10 cellular contexts compared by ENCODE assay signal in genomic region chr2:219331560-219332213, GRCh38. TPM values are rescaled to one million over a fixed set of nuclear protein-coding genes. Genes with fewer than 3 reads are reported as not detected.
DNase-seq lines count a peak whose midpoint lies in the region; ATAC-seq and TF ChIP-seq lines count a peak whose summit lies in the region.
"Had no signal": no experiment of that assay in that cellular context is flagged by ENCODE, and none has a peak within 500 bp of the region (broad histone marks: within the 10 kb centered on the region; RNA-seq: fewer than 3 reads in every experiment).

No MANE protein-coding gene starts in this region.

- no peak overlapping the region for H3K27ac ChIP-seq in RWPE2 (ENCODE audit: poor library complexity, severe bottlenecking)
- H3K27ac ChIP-seq in naive thymus-derived CD4-positive, alpha-beta T cell (ENCODE audit: low read depth, low read length): no peak overlapping the region

- H3K9me3 Mint-ChIP-seq in Caco-2 (ENCODE audit: unreplicated experiment): no peaks in the 10 kb centered on the region
- peaks cover 2 to 44% (median 17%) of the 10 kb centered on the region in 11 donors for H3K9me3 Mint-ChIP-seq in naive thymus-derived CD4-positive, alpha-beta T cell
- H3K9me3 Mint-ChIP-seq: activated T-helper 2 cell treated with anti-CD3 and anti-CD28 coated beads, Interferon-gamma antibody, Interleukin-2, Interleukin-4, amounts not matched to agents 10 μg/mL and 5 μg/mL and 100 μg/mL, durations not matched to agents 14 hours and 24 hours and 36 hours had no signal

- no peaks in the 10 kb centered on the region for H3K36me3 Mint-ChIP-seq in Caco-2 (ENCODE audit: insufficient read depth, unreplicated experiment)
- H3K36me3 Mint-ChIP-seq in naive thymus-derived CD4-positive, alpha-beta T cell: peaks cover 0 to 21% (median 9%) of the 10 kb centered on the region in 5 donors

- H3K4me3 Mint-ChIP-seq in Caco-2 (ENCODE audit: unreplicated experiment): no peak overlapping the region
- H3K4me3 Mint-ChIP-seq in naive thymus-derived CD4-positive, alpha-beta T cell: peak overlapping the region in 2 of 10 donors; percentile 66 to 67

- TF ChIP-seq CTCF in Caco-2 (IDR thresholded peaks at IDR 0.05; ENCODE audit: insufficient read depth in 1 of 2, low read depth in 1 of 2, low read length in 1 of 2, severe bottlenecking in 1 of 2, unreplicated experiment in 1 of 2): no peak
- TF ChIP-seq CTCF in RWPE2 (IDR thresholded peaks at IDR 0.05; ENCODE audit: poor library complexity, severe bottlenecking): no peak
- no peak for TF ChIP-seq CTCF in fibroblast of pulmonary artery (IDR thresholded peaks at IDR 0.05; ENCODE audit: low read length, missing control alignments)

- no TSS peak for BruUV-seq in Caco-2 (replicated peaks; lab: Mats Ljungman, UMichigan)

- DNase-seq in Caco-2 (peak; percentile 44 to 78), RWPE2 (ENCODE audit: low spot score) (no peak), fibroblast of pulmonary artery (ENCODE audit: low read depth) (peak; percentile 45), NK-92 (lab: John Stamatoyannopoulos, UW; ENCODE audit: unreplicated experiment) (no peak), SKM-1 (lab: John Stamatoyannopoulos, UW; ENCODE audit: unreplicated experiment) (no peak)
- DNase-seq in naive thymus-derived CD4-positive, alpha-beta T cell: peak in 6 of 9 donors; percentile 6 to 58 (median 21)

- peaks cover 21% of the 10 kb centered on the region for H3K27me3 Mint-ChIP-seq in Caco-2 (ENCODE audit: insufficient read depth, unreplicated experiment)
- peaks cover 59 to 84% (median 71%) of the 10 kb centered on the region in 5 donors for H3K27me3 Mint-ChIP-seq in naive thymus-derived CD4-positive, alpha-beta T cell

- H3K4me3 ChIP-seq in Caco-2 (ENCODE audit: low read depth, low read length) (no peak overlapping the region), RWPE2 (ENCODE audit: severe bottlenecking) (no peak overlapping the region), fibroblast of pulmonary artery (replicated peaks; ENCODE audit: low read depth, low read length) (no peak overlapping the region)
- no peak overlapping the region for H3K4me3 ChIP-seq in naive thymus-derived CD4-positive, alpha-beta T cell (ENCODE audit: low read length)

- POLR2A ChIA-PET in Caco-2 (lab: Charles Lee): no interaction called here
- POLR2A ChIA-PET in naive thymus-derived CD4-positive, alpha-beta T cell (lab: Charles Lee): no interaction called here

- H3K36me3 ChIP-seq in Caco-2 (ENCODE audit: control insufficient read depth, insufficient read depth, low read length) (no peaks in the 10 kb centered on the region), RWPE2 (ENCODE audit: low read depth) (no peaks in the 10 kb centered on the region)
- H3K36me3 ChIP-seq in naive thymus-derived CD4-positive, alpha-beta T cell (ENCODE audit: control insufficient read depth in 2 of 3, insufficient read depth in 3 of 3, low read length in 3 of 3): no peaks in the 10 kb centered on the region

- no peaks in the 10 kb centered on the region for H3K4me1 Mint-ChIP-seq in Caco-2 (ENCODE audit: low read depth, unreplicated experiment)
- peaks cover 0 to 9% (median 5%) of the 10 kb centered on the region in 7 donors for H3K4me1 Mint-ChIP-seq in naive thymus-derived CD4-positive, alpha-beta T cell

- H3K27me3 ChIP-seq in Caco-2 (replicated peaks; ENCODE audit: control insufficient read depth, insufficient read depth, low read length) (no peaks in the 10 kb centered on the region; the same call in none of the 2 replicates), RWPE2 (ENCODE audit: insufficient read depth, poor library complexity, severe bottlenecking) (peaks cover 41% of the 10 kb centered on the region)
- peaks cover 0 to 10% of the 10 kb centered on the region in 2 donors for H3K27me3 ChIP-seq in naive thymus-derived CD4-positive, alpha-beta T cell (ENCODE audit: control insufficient read depth in 2 of 2, insufficient read depth in 2 of 2, low read length in 2 of 2)

- no peaks in the 10 kb centered on the region for H3K9me3 ChIP-seq in Caco-2
- H3K9me3 ChIP-seq in RWPE2 (ENCODE audit: severe bottlenecking): no peaks in the 10 kb centered on the region
- peaks cover 0 to 5% (median 0%) of the 10 kb centered on the region in 3 experiments for H3K9me3 ChIP-seq in naive thymus-derived CD4-positive, alpha-beta T cell (ENCODE audit: control insufficient read depth in 2 of 3, low read length in 3 of 3)

- ATAC-seq in RWPE2 (ENCODE audit: low read depth): peak; percentile 66; the same call in 2 of the 3 replicates
- no peak for ATAC-seq in naive thymus-derived CD4-positive, alpha-beta T cell
- ATAC-seq in GM21717 (IDR thresholded peaks at IDR 0.05; ENCODE audit: unreplicated experiment): no peak
- no peak for ATAC-seq in GM18858 (IDR thresholded peaks at IDR 0.05; ENCODE audit: unreplicated experiment)
- ATAC-seq: Panc1 had no signal

- H3K4me1 ChIP-seq in Caco-2 (no peaks in the 10 kb centered on the region), RWPE2 (ENCODE audit: insufficient read depth, poor library complexity, severe bottlenecking) (no peaks in the 10 kb centered on the region)
- H3K4me1 ChIP-seq in naive thymus-derived CD4-positive, alpha-beta T cell (ENCODE audit: control insufficient read depth in 2 of 2, insufficient read depth in 2 of 2, low read length in 2 of 2): no peaks in the 10 kb centered on the region

- H3K27ac Mint-ChIP-seq in Caco-2 (ENCODE audit: unreplicated experiment): no peak overlapping the region
- H3K27ac Mint-ChIP-seq in naive thymus-derived CD4-positive, alpha-beta T cell: no peak overlapping the region
- H3K27ac Mint-ChIP-seq: activated T-helper 2 cell treated with anti-CD3 and anti-CD28 coated beads, Interferon-gamma antibody, Interleukin-2, Interleukin-4, amounts not matched to agents 10 μg/mL and 5 μg/mL and 100 μg/mL, durations not matched to agents 14 hours and 24 hours and 36 hours had no signal

- CTCF ChIA-PET in Caco-2 (lab: Charles Lee): no interaction called here
- CTCF ChIA-PET in naive thymus-derived CD4-positive, alpha-beta T cell (lab: Charles Lee): no interaction called here

- intact Hi-C loops in Caco-2 (cut with micrococcal nuclease; ENCODE audit: unreplicated experiment): no loop called here
- intact Hi-C loops in naive thymus-derived CD4-positive, alpha-beta T cell (cut with micrococcal nuclease): loop anchor here (1.0 to 2.0 kb wide), 2 partner anchors 23 kb away; partner anchors contain the start of gene PTPRN (in 1 of the 2)

RNA-seq across cellular contexts. Expression of gene RESP18, which starts 0.9 kb away (rescaled TPM):
- not detected in 2 replicates for total RNA-seq in Caco-2 (2022)
- not detected for total RNA-seq in naive thymus-derived CD4-positive, alpha-beta T cell
- not detected for polyA plus RNA-seq in naive thymus-derived CD4-positive, alpha-beta T cell
- total RNA-seq: activated T-helper 2 cell treated with anti-CD3 and anti-CD28 coated beads, Interferon-gamma antibody, Interleukin-2, Interleukin-4, amounts not matched to agents 10 μg/mL and 5 μg/mL and 100 μg/mL, durations not matched to agents 14 hours and 24 hours and 36 hours had no signal

RNA-seq across cellular contexts. Expression of gene PTPRN, which starts 22.5 kb away (rescaled TPM):
- not detected in 2 replicates for total RNA-seq in Caco-2 (2022)
- under 1 TPM in 1 of 5 experiments, not detected in 4; 0.48 TPM for total RNA-seq in naive thymus-derived CD4-positive, alpha-beta T cell
- not detected for polyA plus RNA-seq in naive thymus-derived CD4-positive, alpha-beta T cell

RNA-seq across cellular contexts. Expression of gene DNAJB2, which starts 52.5 kb away (rescaled TPM):
- 60.6 and 61.2 TPM in 2 replicates for total RNA-seq in Caco-2 (2022)
- total RNA-seq in naive thymus-derived CD4-positive, alpha-beta T cell: 100 to 1,000 TPM in 4 of 5 experiments, 10 to 100 TPM in 1; 50.8 to 134 (median 113) TPM
- 1 to 10 TPM; 6.7 to 7.7 TPM for polyA plus RNA-seq in naive thymus-derived CD4-positive, alpha-beta T cell

RNA-seq across cellular contexts. Expression of gene DNPEP, which starts 56.0 kb away (rescaled TPM):
- 102 and 103 TPM in 2 replicates for total RNA-seq in Caco-2 (2022)
- total RNA-seq in naive thymus-derived CD4-positive, alpha-beta T cell: 100 to 1,000 TPM in 1 of 5 experiments, 10 to 100 TPM in 4; 72.3 to 115 (median 73.9) TPM
- 10 to 100 TPM; 57.5 to 61.2 TPM for polyA plus RNA-seq in naive thymus-derived CD4-positive, alpha-beta T cell

Comparison
In these comparisons a context has a peak if more than half of its experiments do, and no peak if none do; other contexts are left out.
1. DNase-seq: peak in Caco-2 (2 of 2), fibroblast of pulmonary artery (single experiment) and naive thymus-derived CD4-positive, alpha-beta T cell (6 of 9); none in RWPE2 (single experiment), NK-92 (single experiment) and SKM-1 (single experiment).